1 cellular context compared by ENCODE assay signal in genomic region chr22:20427945-20428417, GRCh38.
TF ChIP-seq lines count a peak whose summit lies in the region.

No MANE protein-coding gene starts in this region.

TF ChIP-seq in SK-N-SH, 30 proteins besides CTCF, POLR2A, EP300 and RAD21 (continued from another document):
- TF ChIP-seq USF2 (IDR thresholded peaks at IDR 0.05; ENCODE audit: borderline replicate concordance, low read depth, low read length) = no peak
- TF ChIP-seq NRF1 (IDR thresholded peaks at IDR 0.05; ENCODE audit: low read depth, low read length) = no peak
- no peak for TF ChIP-seq GABPA (IDR thresholded peaks at IDR 0.05; ENCODE audit: low read depth)
- no peak for TF ChIP-seq MEF2A (IDR thresholded peaks at IDR 0.05; ENCODE audit: borderline replicate concordance, low read depth)
